Comparison of ENCODE assay signal across 1 cellular context in genomic region chr1:33350611-33351280, GRCh38.
TF ChIP-seq lines count a peak whose summit lies in the region.

No MANE protein-coding gene starts in this region.

TF ChIP-seq in SK-N-SH treated with all-trans-retinoic acid at 6 μM for 48 hours, 23 proteins besides CTCF, POLR2A, EP300 and RAD21 (continued from another document):
- TF ChIP-seq CREB5 (CRISPR knock-in tag; IDR thresholded peaks at IDR 0.05; ENCODE audit: low read depth): no peak
- no peak for TF ChIP-seq TCF4 (CRISPR knock-in tag; IDR thresholded peaks at IDR 0.05; ENCODE audit: borderline replicate concordance)
- no peak for TF ChIP-seq OSR1 (CRISPR knock-in tag; IDR thresholded peaks at IDR 0.05)
- no peak for TF ChIP-seq POU6F1 (CRISPR knock-in tag; IDR thresholded peaks at IDR 0.05; ENCODE audit: borderline replicate concordance, low read depth)
- TF ChIP-seq RARB (CRISPR knock-in tag; IDR thresholded peaks at IDR 0.05): no peak
